Comparison of ENCODE assay signal across 25 cellular contexts in genomic region chr5:107496466-107496865, GRCh38.
"Had no signal": no experiment of that assay in that cellular context is flagged by ENCODE, and none has a peak within 500 bp of the region (broad histone marks: within the 10 kb centered on the region; RNA-seq: fewer than 3 reads in every experiment).

No MANE protein-coding gene starts in this region.

- H3K36me3 ChIP-seq: colonic mucosa, esophagus muscularis mucosa, gastroesophageal sphincter, heart left ventricle, neutrophil, prostate gland, right atrium auricular region, stomach, thyroid gland, vagina had no signal

- H3K4me2 ChIP-seq: hepatocyte had no signal

- H3K9ac ChIP-seq: parathyroid adenoma had no signal

- H3K27ac ChIP-seq: colonic mucosa, esophagus muscularis mucosa, foreskin keratinocyte, gastroesophageal sphincter, heart left ventricle, hepatocyte, neutrophil, parathyroid adenoma, prostate gland, right atrium auricular region, stomach, thyroid gland, vagina had no signal

- H2AFZ ChIP-seq: hepatocyte, parathyroid adenoma had no signal

- ATAC-seq: foreskin keratinocyte; gastroesophageal sphincter; heart left ventricle; left lobe of liver; mucosa of descending colon; naive thymus-derived CD8-positive, alpha-beta T cell; sciatic nerve; stimulated activated effector memory CD8-positive, alpha-beta T cell treated with anti-CD3 and anti-CD28 coated beads, Interleukin-12 subunit alpha, Interleukin-12 subunit beta, amount 100 ng/mL, for 72 hours had no signal

- H3K4me1 ChIP-seq: colonic mucosa, esophagus muscularis mucosa, foreskin keratinocyte, gastroesophageal sphincter, parathyroid adenoma, prostate gland, right atrium auricular region, thyroid gland had no signal

- H3K27me3 ChIP-seq: colonic mucosa, esophagus muscularis mucosa, foreskin keratinocyte, gastroesophageal sphincter, heart left ventricle, hepatocyte, neutrophil, right atrium auricular region, stomach, thyroid gland, vagina had no signal

- DNase-seq: colonic mucosa; effector memory CD4-positive, alpha-beta T cell; foreskin keratinocyte; heart left ventricle; kidney; mesenchymal stem cell; mucosa of descending colon; naive thymus-derived CD8-positive, alpha-beta T cell; stimulated activated CD4-positive, alpha-beta T cell treated with anti-CD3 and anti-CD28 coated beads, Interleukin-2, amount 100 ng/mL, for 24 hours; stimulated activated CD4-positive, alpha-beta T cell treated with anti-CD3 and anti-CD28 coated beads, Interleukin-4, amount 100 ng/mL, for 24 hours; stimulated activated naive CD4-positive, alpha-beta T cell treated with Interleukin-2 at 50 U/mL for 16 hours; stomach; thyroid gland; trophoblast cell had no signal

- H3K4me3 ChIP-seq: colonic mucosa, esophagus muscularis mucosa, gastroesophageal sphincter, heart left ventricle, hepatocyte, mucosa of descending colon, prostate gland, right atrium auricular region, stomach, thyroid gland, vagina had no signal

- H3K79me2 ChIP-seq: parathyroid adenoma had no signal

- H3K9me3 ChIP-seq: colonic mucosa, esophagus muscularis mucosa, gastroesophageal sphincter, heart left ventricle, mucosa of descending colon, neutrophil, prostate gland, right atrium auricular region, stomach, thyroid gland, vagina had no signal
